In genomic region chr20:36832791-36833190, GRCh38 we compare ENCODE assay signal across 14 cellular contexts. TPM values are rescaled to one million over a fixed set of nuclear protein-coding genes. Genes with fewer than 3 reads are reported as not detected.
DNase-seq lines count a peak whose midpoint lies in the region; ATAC-seq and TF ChIP-seq lines count a peak whose summit lies in the region.
"Had no signal": no experiment of that assay in that cellular context is flagged by ENCODE, and none has a peak within 500 bp of the region (broad histone marks: within the 10 kb centered on the region; RNA-seq: fewer than 3 reads in every experiment).

No MANE protein-coding gene starts in this region.

- CTCF ChIA-PET in WTC11 (lab: Charles Lee): interaction anchor here (1.8 to 7.0 kb wide), 2 partner anchors 10 to 24 kb away, joined by 9 to 65 read pairs; no protein-coding TSS in a partner anchor

- H3K27ac Mint-ChIP-seq in WTC11 (peak overlapping the region; percentile 48), glutamatergic neuron (ENCODE audit: unreplicated experiment) (peak overlapping the region; percentile 43)
- H3K27ac Mint-ChIP-seq: activated naive CD4-positive, alpha-beta T cell treated with anti-CD3 and anti-CD28 coated beads, Interleukin-2, amount 50 U/mL, for 24 hours had no signal

- H3K9me3 ChIP-seq in gastrocnemius medialis: no peaks in the 10 kb centered on the region

- H3K27ac ChIP-seq in 22Rv1 (peak overlapping the region; percentile 26; the same call in 1 of the 2 replicates), gastrocnemius medialis (peak overlapping the region; percentile 67 to 72 (median 70))

- no peaks in the 10 kb centered on the region for H3K27me3 ChIP-seq in gastrocnemius medialis

- POLR2A ChIA-PET in WTC11 (lab: Charles Lee): interaction anchor here (0.6 kb wide), 1 partner anchor 217 kb away, joined by 3 read pairs; no protein-coding TSS in a partner anchor

- H3K36me3 ChIP-seq in gastrocnemius medialis: no peaks in the 10 kb centered on the region

- intact Hi-C loops in gastrocnemius medialis (cut with DNase I; ENCODE audit: low total_unique reads): no loop called here

- H3K4me3 ChIP-seq in gastrocnemius medialis: no peak overlapping the region

- ATAC-seq in WTC11 (no peak), gastrocnemius medialis (no peak), HG02840 (IDR thresholded peaks at IDR 0.05; ENCODE audit: low FRiP score, unreplicated experiment) (no peak)

- H3K4me1 Mint-ChIP-seq in WTC11: peaks cover 23% of the 10 kb centered on the region
- H3K4me1 Mint-ChIP-seq in glutamatergic neuron (ENCODE audit: low read depth, unreplicated experiment): peaks cover 7% of the 10 kb centered on the region

- TF ChIP-seq POLR2A in gastrocnemius medialis (IDR thresholded peaks at IDR 0.05): no peak

- no peak overlapping the region for H3K4me3 Mint-ChIP-seq in WTC11
- H3K4me3 Mint-ChIP-seq in glutamatergic neuron (ENCODE audit: unreplicated experiment): no peak overlapping the region
- H3K4me3 Mint-ChIP-seq: activated naive CD4-positive, alpha-beta T cell treated with anti-CD3 and anti-CD28 coated beads, Interleukin-2, amount 50 U/mL, for 24 hours had no signal

- no peak for TF ChIP-seq CTCF in 22Rv1 (IDR thresholded peaks at IDR 0.05)
- TF ChIP-seq CTCF in WTC11 (IDR thresholded peaks at IDR 0.05): no peak
- TF ChIP-seq CTCF in glutamatergic neuron (IDR thresholded peaks at IDR 0.05; ENCODE audit: partially characterized antibody, unreplicated experiment): no peak
- no peak for TF ChIP-seq CTCF in gastrocnemius medialis (IDR thresholded peaks at IDR 0.05 in 4 of 5, conservative IDR thresholded peaks at IDR 0.05 in 1 of 5)

- H3K9me3 Mint-ChIP-seq in WTC11 (no peaks in the 10 kb centered on the region), glutamatergic neuron (ENCODE audit: unreplicated experiment) (peaks cover 2% of the 10 kb centered on the region)
- H3K9me3 Mint-ChIP-seq: activated naive CD4-positive, alpha-beta T cell treated with anti-CD3 and anti-CD28 coated beads, Interleukin-2, amount 50 U/mL, for 24 hours had no signal

- H3K27me3 Mint-ChIP-seq in WTC11 (ENCODE audit: low read depth) (no peaks in the 10 kb centered on the region), glutamatergic neuron (ENCODE audit: unreplicated experiment) (peaks cover 5% of the 10 kb centered on the region)
- H3K27me3 Mint-ChIP-seq: activated naive CD4-positive, alpha-beta T cell treated with anti-CD3 and anti-CD28 coated beads, Interleukin-2, amount 50 U/mL, for 24 hours had no signal

- in situ Hi-C loops in gastrocnemius medialis (cut with MboI; ENCODE audit: low sequenced_read_pairs in 4 of 4): no loop called here

- peaks cover 11% of the 10 kb centered on the region for H3K36me3 Mint-ChIP-seq in WTC11
- H3K36me3 Mint-ChIP-seq in glutamatergic neuron (ENCODE audit: unreplicated experiment): no peaks in the 10 kb centered on the region
- H3K36me3 Mint-ChIP-seq: activated naive CD4-positive, alpha-beta T cell treated with anti-CD3 and anti-CD28 coated beads, Interleukin-2, amount 50 U/mL, for 24 hours had no signal

- H3K4me1 ChIP-seq in gastrocnemius medialis: peaks cover 44 to 47% of the 10 kb centered on the region in 2 donors

- DNase-seq in WTC11 (ENCODE audit: low spot score) (no peak), glutamatergic neuron (no peak), gastrocnemius medialis (no peak), DMS 273 (lab: John Stamatoyannopoulos, UW; ENCODE audit: unreplicated experiment) (no peak), ureter (ENCODE audit: low spot score) (no peak), iPS-NIHi7 (ENCODE audit: extremely low spot score) (no peak)
- DNase-seq: NCI-H345, trophoblast cell had no signal

TF ChIP-seq in WTC11, 78 proteins besides CTCF, POLR2A, EP300 and RAD21:
- no peak for TF ChIP-seq E2F4 (CRISPR knock-in tag; IDR thresholded peaks at IDR 0.05; ENCODE audit: borderline replicate concordance, low read depth)
- TF ChIP-seq GTF2I (CRISPR knock-in tag; conservative IDR thresholded peaks at IDR 0.05): no peak
- no peak for TF ChIP-seq ZMAT4 (CRISPR knock-in tag; IDR thresholded peaks at IDR 0.05)
- TF ChIP-seq ZNF512 (CRISPR knock-in tag; IDR thresholded peaks at IDR 0.05; ENCODE audit: borderline replicate concordance): no peak

RNA-seq across cellular contexts. Expression of gene TLDC2, which starts 43.1 kb away (rescaled TPM):
- total RNA-seq in WTC11 (2021) (0.09 to 0.25 TPM (median 0.17 TPM) in 3 replicates), glutamatergic neuron (ENCODE audit: unreplicated experiment) (not detected), gastrocnemius medialis (not detected), ureter (0.36 TPM)
- total RNA-seq: HT1080, lung microvascular endothelial cell, pulmonary artery endothelial cell had no signal

RNA-seq across cellular contexts. Expression of gene DSN1, which starts 59.2 kb away (rescaled TPM):
- total RNA-seq in WTC11 (2021) (26.0 to 27.0 TPM (median 26.9 TPM) in 3 replicates), glutamatergic neuron (ENCODE audit: unreplicated experiment) (6.4 TPM), gastrocnemius medialis (1 to 10 TPM; 3.2 to 6.3 (median 5.2) TPM), ureter (6.5 TPM)
